Comparison of ENCODE assay signal across 14 cellular contexts in the genomic region with DNA sequence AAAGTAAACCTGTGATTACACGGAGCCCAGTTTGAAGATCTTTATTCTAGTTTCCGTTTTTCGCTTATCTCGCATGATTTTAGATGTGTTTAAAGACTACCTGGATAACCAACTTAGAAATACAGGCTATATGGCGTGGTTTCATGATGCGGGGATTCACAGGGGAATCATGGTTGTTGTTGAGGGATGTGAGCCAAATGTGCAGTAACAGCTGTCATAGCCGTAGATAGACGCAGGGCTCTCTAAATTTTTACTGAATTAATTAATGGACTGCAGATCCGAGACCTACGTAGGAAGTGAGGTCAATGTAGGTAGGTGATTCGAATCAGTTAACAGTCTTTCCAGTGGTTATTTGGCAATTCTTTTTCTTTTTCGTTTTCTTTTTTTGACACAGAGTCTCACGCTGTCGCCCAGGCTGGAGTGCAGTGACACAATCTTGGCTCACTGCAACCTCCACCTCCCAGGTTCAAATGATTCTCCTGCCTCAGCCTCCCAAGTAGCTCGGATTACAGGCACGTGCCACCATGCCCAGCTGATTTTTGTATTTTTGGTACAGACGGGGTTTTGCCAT.
A peak's percentile ranks its signal among the peaks of the same experiment; 100 is the strongest.
DNase-seq lines count a peak whose midpoint lies in the region; ATAC-seq and TF ChIP-seq lines count a peak whose summit lies in the region.
"Had no signal": no experiment of that assay in that cellular context is flagged by ENCODE, and none has a peak within 500 bp of the region (broad histone marks: within the 10 kb centered on the region; RNA-seq: fewer than 3 reads in every experiment).

No MANE protein-coding gene starts in this region.

- no peak for DNase-seq in activated CD4-positive, alpha-beta T cell treated with anti-CD3 and anti-CD28 coated beads, Interleukin-2, amount 10 ng/mL, durations not matched to agents 7 days and 5 days
- no peak for DNase-seq in activated CD4-positive, alpha-beta T cell treated with anti-CD3 and anti-CD28 coated beads, Interleukin-2, amount 50 U/mL, for 4 hours
- no peak for DNase-seq in NT2/D1 (ENCODE audit: low read depth, low spot score)
- peak; percentile 9 for DNase-seq in ecto neural progenitor cell (ENCODE audit: low spot score)
- no peak for DNase-seq in ovary
- DNase-seq in stimulated activated naive CD4-positive, alpha-beta T cell (lab: John Stamatoyannopoulos, UW), result no peak
- no peak for DNase-seq in ascending aorta (ENCODE audit: low spot score in 2 of 2)
- DNase-seq: activated CD8-positive, alpha-beta memory T cell treated with anti-CD3 and anti-CD28 coated beads for 24 hours; H7; NCI-H1694 treated with DMSO at 0.1 percent for 48 hours; NCI-H748 treated with DMSO at 0.1 percent for 48 hours; T1000 had no signal

- H3K27me3 Mint-ChIP-seq in activated CD4-positive, alpha-beta T cell treated with anti-CD3 and anti-CD28 coated beads, Interleukin-2, amount 10 ng/mL, durations not matched to agents 7 days and 5 days, result no peaks in the 10 kb centered on the region

- 20 to 53% (median 36%) methylated on average over 17 of the region's 17 CpGs for WGBS in ovary, 3 donors

- peak overlapping the region; percentile 53 for H3K9ac ChIP-seq in NT2/D1 (ENCODE audit: insufficient read length, low read depth)

- no peak for TF ChIP-seq CTCF in ovary (IDR thresholded peaks at IDR 0.05)
- no peak for TF ChIP-seq CTCF in ascending aorta (IDR thresholded peaks at IDR 0.05)

- TF ChIP-seq EP300 in ovary (IDR thresholded peaks at IDR 0.05), result no peak

- no peak for ATAC-seq in GM21526 (IDR thresholded peaks at IDR 0.05; ENCODE audit: low FRiP score, unreplicated experiment)
- ATAC-seq: esophagus mucosa had no signal

- POLR2A ChIA-PET in activated CD4-positive, alpha-beta T cell treated with anti-CD3 and anti-CD28 coated beads, Interleukin-2, amount 10 ng/mL, durations not matched to agents 7 days and 5 days (lab: Charles Lee), result no interaction called here

- no peaks in the 10 kb centered on the region for H3K9me3 ChIP-seq in NT2/D1 (ENCODE audit: insufficient read depth, low read length)
- no peaks in the 10 kb centered on the region for H3K9me3 ChIP-seq in ovary
- H3K9me3 ChIP-seq in ascending aorta, result no peaks in the 10 kb centered on the region

- H3K4me3 Mint-ChIP-seq in activated CD4-positive, alpha-beta T cell treated with anti-CD3 and anti-CD28 coated beads, Interleukin-2, amount 10 ng/mL, durations not matched to agents 7 days and 5 days, result no peak overlapping the region

- CTCF ChIA-PET in activated CD4-positive, alpha-beta T cell treated with anti-CD3 and anti-CD28 coated beads, Interleukin-2, amount 10 ng/mL, durations not matched to agents 7 days and 5 days (lab: Charles Lee), result no interaction called here

- TF ChIP-seq POLR2A in ovary (IDR thresholded peaks at IDR 0.05), result no peak

- H3K27ac ChIP-seq in ovary (peak overlapping the region; percentile 69 to 89), ascending aorta (no peak overlapping the region)

- H3K36me3 Mint-ChIP-seq in activated CD4-positive, alpha-beta T cell treated with anti-CD3 and anti-CD28 coated beads, Interleukin-2, amount 10 ng/mL, durations not matched to agents 7 days and 5 days (ENCODE audit: low read depth), result peaks cover 79% of the 10 kb centered on the region

- no peaks in the 10 kb centered on the region for H3K9me3 Mint-ChIP-seq in activated CD4-positive, alpha-beta T cell treated with anti-CD3 and anti-CD28 coated beads, Interleukin-2, amount 10 ng/mL, durations not matched to agents 7 days and 5 days

- peaks cover 77% of the 10 kb centered on the region for H3K4me1 Mint-ChIP-seq in activated CD4-positive, alpha-beta T cell treated with anti-CD3 and anti-CD28 coated beads, Interleukin-2, amount 10 ng/mL, durations not matched to agents 7 days and 5 days

- peak overlapping the region; percentile 58 for H3K27ac Mint-ChIP-seq in activated CD4-positive, alpha-beta T cell treated with anti-CD3 and anti-CD28 coated beads, Interleukin-2, amount 10 ng/mL, durations not matched to agents 7 days and 5 days

- H3K4me3 ChIP-seq in NT2/D1 (ENCODE audit: insufficient read length, low read depth), result peak overlapping the region; percentile 12
- H3K4me3 ChIP-seq in ovary, result no peak overlapping the region
- H3K4me3 ChIP-seq in ascending aorta, result no peak overlapping the region

- intact Hi-C loops in ovary (cut with DNase I), result loop anchor here in 2 of 4 donors (10.0 kb wide), 1 partner anchor 140 kb away; no protein-coding TSS in a partner anchor
- intact Hi-C loops in ascending aorta (cut with DNase I), result no loop called here

- H3K36me3 ChIP-seq in NT2/D1 (ENCODE audit: insufficient read depth, insufficient read length, low read length), result no peaks in the 10 kb centered on the region
- H3K36me3 ChIP-seq in ovary, result no peaks in the 10 kb centered on the region
- H3K36me3 ChIP-seq in ascending aorta, result peaks cover 0 to 6% of the 10 kb centered on the region in 2 donors

- H3K4me1 ChIP-seq in NT2/D1 (ENCODE audit: insufficient read depth, insufficient read length) (no peaks in the 10 kb centered on the region), ovary (ENCODE audit: insufficient read depth) (peaks cover 11% of the 10 kb centered on the region), ascending aorta (peaks cover 0 to 5% of the 10 kb centered on the region in 2 donors)

- H3K27me3 ChIP-seq in NT2/D1 (ENCODE audit: insufficient read depth, insufficient read length) (no peaks in the 10 kb centered on the region), ovary (no peaks in the 10 kb centered on the region), ascending aorta (no peaks in the 10 kb centered on the region)

Comparison
In these comparisons a context has a peak if more than half of its experiments do, and no peak if none do; other contexts are left out.
1. H3K27ac ChIP-seq: peak in ovary (2 of 2); none in ascending aorta (0 of 2).